ENCODE assay signal across 8 cellular contexts in the genomic region with DNA sequence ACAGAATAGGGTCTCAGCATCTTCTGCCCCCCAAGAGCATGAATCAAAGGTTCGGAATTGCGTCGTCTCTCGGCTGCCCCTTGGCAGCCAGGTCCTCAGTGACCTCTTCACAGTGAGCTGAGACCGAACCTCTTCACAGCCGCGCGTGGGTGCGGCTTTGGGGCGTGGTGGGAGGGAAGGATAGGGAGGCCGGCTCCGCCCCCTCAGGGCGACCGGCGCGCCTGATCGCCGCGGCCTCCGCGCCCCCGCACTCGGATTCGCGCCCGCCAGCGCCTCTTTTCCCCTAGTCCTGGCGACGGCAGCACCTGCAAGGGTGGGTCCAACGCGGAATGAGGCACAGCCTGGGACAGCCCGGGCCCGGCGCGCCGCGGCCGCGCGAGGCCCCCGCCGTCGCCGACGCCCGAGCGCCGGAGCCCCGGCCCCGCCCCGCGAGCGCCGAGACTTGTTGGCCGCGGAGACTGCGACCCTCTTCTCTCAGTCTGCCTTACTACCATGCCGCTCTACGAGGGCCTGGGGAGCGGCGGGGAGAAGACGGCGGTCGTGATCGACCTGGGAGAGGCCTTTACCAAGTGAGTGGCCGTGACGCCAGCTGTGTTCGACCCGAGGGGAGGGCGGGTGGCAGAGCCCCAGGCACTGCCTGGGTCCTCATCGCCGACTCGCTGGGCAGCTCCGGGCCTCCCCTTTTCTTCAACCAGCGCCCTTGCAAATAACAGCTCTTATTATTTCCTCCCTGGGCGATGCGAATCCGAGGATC. TPM values are rescaled to one million over a fixed set of nuclear protein-coding genes. Genes with fewer than 3 reads are reported as not detected.
DNase-seq lines count a peak whose midpoint lies in the region; ATAC-seq and TF ChIP-seq lines count a peak whose summit lies in the region.

ACTR10 (plus strand) TSS at position 424 of the 754 bp plus-strand sequence; CDS start at position 493, 69 bp downstream.

- POLR2A ChIA-PET in activated CD4-positive, alpha-beta T cell treated with anti-CD3 and anti-CD28 coated beads, Interleukin-2, amount 10 ng/mL, durations not matched to agents 7 days and 5 days (lab: Charles Lee): interaction anchor here (0.6 kb wide), 1 partner anchor 182 kb away, joined by 9 read pairs; no protein-coding TSS in a partner anchor

- peak; percentile 79 to 97 for DNase-seq in NCI-H526 (lab: John Stamatoyannopoulos, UW)
- DNase-seq in activated CD4-positive, alpha-beta T cell treated with anti-CD3 and anti-CD28 coated beads, Interleukin-2, amount 10 ng/mL, durations not matched to agents 7 days and 5 days: peak; percentile 84
- peak; percentile 88 for DNase-seq in coronary artery (ENCODE audit: low spot score)
- peak; percentile 88 to 92 for DNase-seq in left colon
- peak; percentile 77 to 84 for DNase-seq in stimulated activated CD4-positive, alpha-beta T cell treated with anti-CD3 and anti-CD28 coated beads, Interleukin-1b, Interleukin-23, amount 100 ng/mL, for 4 hours (ENCODE audit: low read depth in 2 of 2)

- peak within 1 kb of the TSS; percentile 96 for H3K4me3 Mint-ChIP-seq in activated CD4-positive, alpha-beta T cell treated with anti-CD3 and anti-CD28 coated beads, Interleukin-2, amount 10 ng/mL, durations not matched to agents 7 days and 5 days

- peak within 1 kb of the TSS; percentile 87 to 99 (median 93) for H3K27ac ChIP-seq in BLaER1 treated with 17β-estradiol and CSF1 and Interleukin-3, amounts not matched to agents 10 nM and 100 nM
- H3K27ac ChIP-seq in coronary artery: peak within 1 kb of the TSS; percentile 95 to 98

- H3K9me3 ChIP-seq in BLaER1 treated with 17β-estradiol and CSF1 and Interleukin-3, amounts not matched to agents 10 nM and 100 nM (replicated peaks in 1 of 11): no peaks in the 10 kb centered on the region

- peaks cover 30% of the 10 kb centered on the region for H3K4me1 Mint-ChIP-seq in activated CD4-positive, alpha-beta T cell treated with anti-CD3 and anti-CD28 coated beads, Interleukin-2, amount 10 ng/mL, durations not matched to agents 7 days and 5 days

- peak within 1 kb of the TSS; percentile 73 to 90 (median 81) for H3K4me2 ChIP-seq in BLaER1 treated with 17β-estradiol and CSF1 and Interleukin-3, amounts not matched to agents 10 nM and 100 nM

- H3K27me3 Mint-ChIP-seq in activated CD4-positive, alpha-beta T cell treated with anti-CD3 and anti-CD28 coated beads, Interleukin-2, amount 10 ng/mL, durations not matched to agents 7 days and 5 days: no peaks in the 10 kb centered on the region

- H4K20me1 ChIP-seq in BLaER1 treated with 17β-estradiol and CSF1 and Interleukin-3, amounts not matched to agents 10 nM and 100 nM: peaks cover 0 to 16% (median 0%) of the 10 kb centered on the region in 11 experiments; a peak in 8 of 22 replicates

- no peaks in the 10 kb centered on the region for H3K9me3 Mint-ChIP-seq in activated CD4-positive, alpha-beta T cell treated with anti-CD3 and anti-CD28 coated beads, Interleukin-2, amount 10 ng/mL, durations not matched to agents 7 days and 5 days

- CTCF ChIA-PET in activated CD4-positive, alpha-beta T cell treated with anti-CD3 and anti-CD28 coated beads, Interleukin-2, amount 10 ng/mL, durations not matched to agents 7 days and 5 days (lab: Charles Lee): interaction anchor here (0.8 to 1.5 kb wide), 2 partner anchors 27 to 98 kb away, joined by 3 to 4 read pairs; partner anchors contain the start of gene ARID4A

- peaks cover 14 to 23% (median 19%) of the 10 kb centered on the region in 10 experiments for H3K4me1 ChIP-seq in BLaER1 treated with 17β-estradiol and CSF1 and Interleukin-3, amounts not matched to agents 10 nM and 100 nM

- ATAC-seq in GM19328 (IDR thresholded peaks at IDR 0.05; ENCODE audit: unreplicated experiment) (peak; percentile 91), HG03469 (IDR thresholded peaks at IDR 0.05; ENCODE audit: unreplicated experiment) (peak; percentile 92), left colon (peak; percentile 96)

- peak within 1 kb of the TSS; percentile 77 to 91 (median 80) for H3K4me3 ChIP-seq in BLaER1 treated with 17β-estradiol and CSF1 and Interleukin-3, amounts not matched to agents 10 nM and 100 nM
- peak within 1 kb of the TSS; percentile 90 for H3K4me3 ChIP-seq in coronary artery

- H3K9ac ChIP-seq in BLaER1 treated with 17β-estradiol and CSF1 and Interleukin-3, amounts not matched to agents 10 nM and 100 nM: peak within 1 kb of the TSS; percentile 89 to 99 (median 94)

- peaks cover 5% of the 10 kb centered on the region for H3K36me3 Mint-ChIP-seq in activated CD4-positive, alpha-beta T cell treated with anti-CD3 and anti-CD28 coated beads, Interleukin-2, amount 10 ng/mL, durations not matched to agents 7 days and 5 days (ENCODE audit: low read depth)

- H3K27ac Mint-ChIP-seq in activated CD4-positive, alpha-beta T cell treated with anti-CD3 and anti-CD28 coated beads, Interleukin-2, amount 10 ng/mL, durations not matched to agents 7 days and 5 days: peak within 1 kb of the TSS; percentile 98

- intact Hi-C loops in left colon (cut with DNase I, micrococcal nuclease): no loop called here

- peaks cover 10 to 28% (median 21%) of the 10 kb centered on the region in 11 experiments; a peak in 21 of 22 replicates for H3K36me3 ChIP-seq in BLaER1 treated with 17β-estradiol and CSF1 and Interleukin-3, amounts not matched to agents 10 nM and 100 nM

- no peaks in the 10 kb centered on the region for H3K27me3 ChIP-seq in BLaER1 treated with 17β-estradiol and CSF1 and Interleukin-3, amounts not matched to agents 10 nM and 100 nM

- TF ChIP-seq CTCF in coronary artery (IDR thresholded peaks at IDR 0.05): no peak

RNA-seq across cellular contexts. Expression of gene ACTR10, which starts in this region (rescaled TPM):
- total RNA-seq in activated CD4-positive, alpha-beta T cell treated with anti-CD3 and anti-CD28 coated beads, Interleukin-2, amount 10 ng/mL, durations not matched to agents 7 days and 5 days: 10 to 100 TPM; 39.2 to 46.3 TPM
- 10 to 100 TPM; 52.9 to 53.8 TPM for total RNA-seq in left colon

Comparison
In these comparisons a context has a peak if more than half of its experiments do, and no peak if none do; other contexts are left out.
1. Peak in every context shown above with its lines: DNase-seq, ATAC-seq, H3K4me3 ChIP-seq and H3K27ac ChIP-seq.